Comparison of ENCODE assay signal across 20 cellular contexts in the genomic region with DNA sequence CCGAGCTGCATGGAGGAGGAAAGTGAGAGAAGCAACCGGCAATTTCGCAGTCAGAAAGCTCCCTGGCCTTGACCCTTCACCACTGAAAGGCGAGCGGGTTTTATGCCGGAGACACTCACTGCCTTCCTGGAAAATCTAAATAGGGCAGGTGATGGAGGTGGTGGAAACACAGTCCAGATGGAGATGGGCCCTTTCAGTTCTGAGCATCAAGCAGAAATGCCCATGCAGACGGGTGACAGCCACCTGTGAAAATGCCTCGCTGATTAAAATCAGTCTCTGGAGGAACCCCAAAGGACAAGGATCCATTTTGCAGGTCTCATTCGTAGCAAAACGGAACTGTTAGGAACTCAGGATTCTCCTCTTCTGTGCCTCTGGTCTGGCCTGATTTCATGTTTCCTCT.
DNase-seq lines count a peak whose midpoint lies in the region; ATAC-seq and TF ChIP-seq lines count a peak whose summit lies in the region.
"Had no signal": no experiment of that assay in that cellular context is flagged by ENCODE, and none has a peak within 500 bp of the region (broad histone marks: within the 10 kb centered on the region; RNA-seq: fewer than 3 reads in every experiment).

No MANE protein-coding gene starts in this region.

- H4K20me1 ChIP-seq in hepatocyte (ENCODE audit: insufficient read depth, poor library complexity, severe bottlenecking): no peaks in the 10 kb centered on the region
- H4K20me1 ChIP-seq: BLaER1 treated with 17β-estradiol and CSF1 and Interleukin-3, amounts not matched to agents 10 nM and 100 nM had no signal

- H3K79me2 ChIP-seq in hepatocyte: no peaks in the 10 kb centered on the region

- H2AFZ ChIP-seq in hepatocyte: no peak overlapping the region

- no peaks in the 10 kb centered on the region for H3K9me2 ChIP-seq in hepatocyte (replicated peaks; ENCODE audit: insufficient read depth)

- no peaks in the 10 kb centered on the region for H3K4me1 ChIP-seq in hepatocyte (ENCODE audit: insufficient read depth)
- H3K4me1 ChIP-seq in spleen: no peaks in the 10 kb centered on the region
- H3K4me1 ChIP-seq: Caco-2 had no signal

- in situ Hi-C loops in G401 (cut with HindIII; ENCODE audit: low sequenced_read_pairs): no loop called here

- no peak overlapping the region for H3K4me3 ChIP-seq in hepatocyte
- no peak overlapping the region for H3K4me3 ChIP-seq in spleen
- H3K4me3 ChIP-seq: BLaER1 treated with 17β-estradiol and CSF1 and Interleukin-3, amounts not matched to agents 10 nM and 100 nM; GM12878 had no signal

- WGBS in hepatocyte (ENCODE audit: low lambda C conversion rate, missing lambda C conversion rate): 82% methylated on average over 10 of the region's 10 CpGs
- WGBS in spleen, 5 donors: 73 to 82% (median 80%) methylated on average over 10 of the region's 10 CpGs

- H3K36me3 ChIP-seq in hepatocyte (replicated peaks; ENCODE audit: insufficient read depth, low read depth) (no peaks in the 10 kb centered on the region), spleen (no peaks in the 10 kb centered on the region)
- H3K36me3 ChIP-seq: BLaER1 treated with 17β-estradiol and CSF1 and Interleukin-3, amounts not matched to agents 10 nM and 100 nM had no signal

- no peak for TF ChIP-seq CTCF in hepatocyte (IDR thresholded peaks at IDR 0.05; ENCODE audit: poor library complexity)
- TF ChIP-seq CTCF in spleen (IDR thresholded peaks at IDR 0.05 in 8 of 11, conservative IDR thresholded peaks at IDR 0.05 in 3 of 11): no peak

- no peaks in the 10 kb centered on the region for H3K9me3 ChIP-seq in hepatocyte (ENCODE audit: low read depth)
- H3K9me3 ChIP-seq in spleen: peaks cover 0 to 17% (median 8%) of the 10 kb centered on the region in 8 donors
- H3K9me3 ChIP-seq: Caco-2 had no signal

- H3K27me3 ChIP-seq in hepatocyte (no peaks in the 10 kb centered on the region), spleen (replicated peaks in 1 of 7) (peaks cover 0 to 20% (median 0%) of the 10 kb centered on the region in 7 donors)

- no peak for ATAC-seq in HG03378 (IDR thresholded peaks at IDR 0.05; ENCODE audit: unreplicated experiment)
- no peak for ATAC-seq in HG02610 (IDR thresholded peaks at IDR 0.05; ENCODE audit: unreplicated experiment)
- ATAC-seq: CD8-positive, alpha-beta T cell; GM12878 had no signal

- H3K27ac ChIP-seq in hepatocyte (peak overlapping the region; percentile 46), spleen (no peak overlapping the region)
- H3K27ac ChIP-seq: BLaER1 treated with 17β-estradiol and CSF1 and Interleukin-3, amounts not matched to agents 10 nM and 100 nM; C4-2B had no signal

- intact Hi-C loops in spleen (cut with DNase I; ENCODE audit: low total_unique reads): no loop called here

- DNase-seq in G401 (ENCODE audit: low spot score) (peak; percentile 75), cerebellar cortex (ENCODE audit: low spot score) (peak; percentile 70), ecto neural progenitor cell (ENCODE audit: low spot score) (peak; percentile 37), hepatocyte (ENCODE audit: low spot score) (no peak), NCI-H187 (lab: John Stamatoyannopoulos, UW) (no peak), spleen (no peak)
- DNase-seq: 8988T; ACHN; AML-193; Caco-2; Calu3; CD4-positive, alpha-beta T cell; CD8-positive, alpha-beta T cell; DMS79 treated with DMSO at 0.1 percent for 48 hours; GDM1 had no signal

- H3K4me2 ChIP-seq in hepatocyte: no peak overlapping the region
- H3K4me2 ChIP-seq: BLaER1 treated with 17β-estradiol and CSF1 and Interleukin-3, amounts not matched to agents 10 nM and 100 nM had no signal

- no peak for TF ChIP-seq POLR2A in spleen (IDR thresholded peaks at IDR 0.05)

Comparison
In these comparisons a context has a peak if more than half of its experiments do, and no peak if none do; other contexts are left out.
1. DNase-seq: peak in G401 (single experiment), cerebellar cortex (single experiment) and ecto neural progenitor cell (single experiment); none in hepatocyte (single experiment), NCI-H187 (0 of 2) and spleen (single experiment).